In the genomic region with DNA sequence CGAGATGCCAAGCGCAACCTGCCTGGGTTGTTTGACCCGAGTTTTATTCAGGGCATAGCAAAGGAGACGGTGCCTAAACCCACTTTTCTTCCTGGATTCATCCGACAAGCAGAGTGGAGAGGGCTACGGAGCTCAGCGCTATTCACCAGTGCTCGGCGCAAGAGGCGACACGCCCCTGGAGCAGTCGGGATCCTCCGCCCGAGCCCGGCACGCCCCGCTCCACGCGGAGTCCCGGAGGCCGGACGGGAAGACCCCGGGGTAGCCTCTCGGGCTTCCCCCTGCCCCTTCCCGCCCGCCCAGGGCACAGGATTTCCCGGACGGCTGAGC, we compare ENCODE assay signal across 8 cellular contexts. TPM values are rescaled to one million over a fixed set of nuclear protein-coding genes. Genes with fewer than 3 reads are reported as not detected.
DNase-seq lines count a peak whose midpoint lies in the region; ATAC-seq and TF ChIP-seq lines count a peak whose summit lies in the region.

No MANE protein-coding gene starts in this region.

- H2AFZ ChIP-seq in ACC112 (ENCODE audit: low read length, unreplicated experiment) (peak overlapping the region; percentile 99), OCI-LY3 (ENCODE audit: low read depth, low read length) (peak overlapping the region; percentile 57; the same call in 1 of the 2 replicates)

- peaks cover 6% of the 10 kb centered on the region for H3K4me1 ChIP-seq in ACC112 (ENCODE audit: control insufficient read depth, insufficient read depth, low read length, unreplicated experiment)
- peaks cover 8% of the 10 kb centered on the region; the same call in 1 of the 2 replicates for H3K4me1 ChIP-seq in OCI-LY3 (ENCODE audit: low read length)
- H3K4me1 ChIP-seq in right cardiac atrium (ENCODE audit: control insufficient read depth, insufficient read depth, low read length): peaks cover 5% of the 10 kb centered on the region
- peaks cover 8% of the 10 kb centered on the region for H3K4me1 ChIP-seq in prostate gland (replicated peaks)

- intact Hi-C loops in right cardiac atrium (cut with DNase I): loop anchor here in 3 of 4 donors (10.0 kb wide), 1 partner anchor 61 kb away; no protein-coding TSS in a partner anchor
- intact Hi-C loops in prostate gland (cut with DNase I): loop anchor here (5.0 kb wide), 2 partner anchors 113 to 152 kb away; partner anchors contain the start of gene ZFYVE16

- DNase-seq in right cardiac atrium (peak; percentile 77 to 88 (median 87)), prostate gland (ENCODE audit: low spot score) (peak; percentile 36), NCI-H128 (lab: John Stamatoyannopoulos, UW; ENCODE audit: unreplicated experiment) (no peak)

- no peak for TF ChIP-seq CTCF in OCI-LY3 (IDR thresholded peaks at IDR 0.05; ENCODE audit: low read depth, low read length)
- TF ChIP-seq CTCF in prostate gland (IDR thresholded peaks at IDR 0.05): no peak

- H3K36me3 ChIP-seq in ACC112 (ENCODE audit: insufficient read depth, low read length) (no peaks in the 10 kb centered on the region), OCI-LY3 (replicated peaks; ENCODE audit: low read depth, low read length) (no peaks in the 10 kb centered on the region), prostate gland (no peaks in the 10 kb centered on the region)

- no peak for TF ChIP-seq POLR2A in prostate gland (IDR thresholded peaks at IDR 0.05)

- H3K9me3 ChIP-seq in OCI-LY3 (ENCODE audit: insufficient read depth, low read length) (no peaks in the 10 kb centered on the region), right cardiac atrium (ENCODE audit: control insufficient read depth, low read length) (no peaks in the 10 kb centered on the region), prostate gland (no peaks in the 10 kb centered on the region)

- H3K27ac ChIP-seq in ACC112 (ENCODE audit: low read depth, low read length) (peak overlapping the region; percentile 36; the same call in 1 of the 2 replicates), OCI-LY3 (ENCODE audit: low read length) (no peak overlapping the region), angular gyrus (ENCODE audit: low read depth, low read length) (peak overlapping the region; percentile 73), right cardiac atrium (ENCODE audit: low read length) (peak overlapping the region; percentile 84), prostate gland (peak overlapping the region; percentile 89 to 95)

- WGBS in right cardiac atrium: 0% methylated on average over 28 of the region's 28 CpGs
- under 1% methylated on average over 28 of the region's 28 CpGs for WGBS in prostate gland

- peak overlapping the region; percentile 63 for H3K9ac ChIP-seq in OCI-LY3 (ENCODE audit: low read length)

- peak; percentile 53 for ATAC-seq in GM18511 (IDR thresholded peaks at IDR 0.05; ENCODE audit: unreplicated experiment)
- peak; percentile 55 for ATAC-seq in HG03045 (IDR thresholded peaks at IDR 0.05; ENCODE audit: unreplicated experiment)
- peak; percentile 88 to 89 for ATAC-seq in right cardiac atrium

- H3K4me3 ChIP-seq in ACC112 (ENCODE audit: low read depth, low read length): peak overlapping the region; percentile 80
- H3K4me3 ChIP-seq in OCI-LY3 (ENCODE audit: low read length): peak overlapping the region; percentile 93
- peak overlapping the region; percentile 62 for H3K4me3 ChIP-seq in right cardiac atrium (ENCODE audit: low read length)
- H3K4me3 ChIP-seq in prostate gland: peak overlapping the region; percentile 72 to 83

- peak overlapping the region; percentile 92 for H3K4me2 ChIP-seq in OCI-LY3 (ENCODE audit: low read length)

- H4K20me1 ChIP-seq in OCI-LY3 (ENCODE audit: insufficient read depth, low read length): no peaks in the 10 kb centered on the region

- H3K79me2 ChIP-seq in ACC112 (ENCODE audit: control insufficient read depth, insufficient read depth, low read length, unreplicated experiment) (peaks cover 10% of the 10 kb centered on the region), OCI-LY3 (ENCODE audit: low read length) (peaks cover 9% of the 10 kb centered on the region; the same call in 1 of the 2 replicates)

- H3K27me3 ChIP-seq in ACC112 (ENCODE audit: insufficient read depth, low read length) (no peaks in the 10 kb centered on the region), OCI-LY3 (ENCODE audit: low read depth, low read length) (no peaks in the 10 kb centered on the region), right cardiac atrium (ENCODE audit: control insufficient read depth, insufficient read depth) (no peaks in the 10 kb centered on the region), prostate gland (replicated peaks; ENCODE audit: insufficient read depth) (no peaks in the 10 kb centered on the region)

RNA-seq across cellular contexts. Expression of gene SERINC5, which starts 0.5 kb away (rescaled TPM):
- total RNA-seq in right cardiac atrium: 10 to 100 TPM; 11.1 to 13.4 (median 12.4) TPM
- 3.5 TPM for polyA plus RNA-seq in right cardiac atrium
- total RNA-seq in prostate gland: 100 to 1,000 TPM; 127 to 205 TPM

Comparison
In these comparisons a context has a peak if more than half of its experiments do, and no peak if none do; other contexts are left out.
1. RNA of gene SERINC5, which starts 0.5 kb away (total RNA-seq): 127 to 205 TPM in prostate gland; 11.1 to 13.4 TPM in right cardiac atrium; every median in the first group is over 4 times any median in the second.
2. Peak in every context shown above with its lines, with median percentiles within 50 percentile points of each other: H3K4me3 ChIP-seq and ATAC-seq.